24 cellular contexts compared by ENCODE assay signal in the genomic region with DNA sequence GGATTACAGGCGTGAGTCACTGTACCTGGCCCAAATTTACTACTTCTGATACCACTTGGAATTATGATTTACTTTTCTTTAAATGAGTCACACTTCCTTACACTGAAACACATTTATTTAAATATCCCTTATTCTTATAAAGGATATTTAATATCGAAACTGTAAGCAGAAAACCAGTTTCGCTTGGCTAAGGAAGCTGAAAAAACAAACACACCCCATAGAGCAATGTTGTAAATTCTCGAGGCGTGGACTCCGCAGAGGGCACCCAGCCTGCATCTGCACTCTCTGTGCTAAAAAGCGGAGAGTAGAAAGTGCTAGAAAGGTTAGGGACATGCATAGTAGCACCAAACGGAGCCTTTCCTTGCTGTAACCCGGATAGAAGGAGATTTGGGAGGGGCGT.
DNase-seq lines count a peak whose midpoint lies in the region; ATAC-seq, FAIRE-seq and TF ChIP-seq lines count a peak whose summit lies in the region.
"Had no signal": no experiment of that assay in that cellular context is flagged by ENCODE, and none has a peak within 500 bp of the region (broad histone marks: within the 10 kb centered on the region; RNA-seq: fewer than 3 reads in every experiment).

No MANE protein-coding gene starts in this region.

- H2AFZ ChIP-seq in neural progenitor cell (replicated peaks) = no peak overlapping the region
- H2AFZ ChIP-seq: GM23338 had no signal

- intact Hi-C loops in thyroid gland (cut with DNase I) (no loop called here), posterior vena cava (cut with DNase I) (no loop called here)

- peaks cover 9 to 30% of the 10 kb centered on the region in 2 donors for H3K4me1 ChIP-seq in thyroid gland
- no peaks in the 10 kb centered on the region for H3K4me1 ChIP-seq in neural progenitor cell
- H3K4me1 ChIP-seq: ascending aorta, heart left ventricle, tibial artery had no signal

- H3K4me3 ChIP-seq in MG63 = no peak overlapping the region
- H3K4me3 ChIP-seq in thyroid gland (replicated peaks in 1 of 3) = no peak overlapping the region
- H3K4me3 ChIP-seq in neural progenitor cell = no peak overlapping the region
- H3K4me3 ChIP-seq: ascending aorta, GM23338, heart left ventricle, tibial artery had no signal

- no peaks in the 10 kb centered on the region for H4K20me1 ChIP-seq in neural progenitor cell (ENCODE audit: low read depth)

- H3K4me2 ChIP-seq in neural progenitor cell = no peak overlapping the region
- H3K4me2 ChIP-seq: GM23338, SK-N-SH had no signal

- no peak overlapping the region for H3K9ac ChIP-seq in neural progenitor cell
- H3K9ac ChIP-seq: SK-N-SH had no signal

- in situ Hi-C loops in KBM-7 (cut with MboI; ENCODE audit: low pct_unique_long_range_greater_than_20kb, low sequenced_read_pairs) = no loop called here

- no peak for ATAC-seq in GM21423 (IDR thresholded peaks at IDR 0.05; ENCODE audit: unreplicated experiment)
- ATAC-seq: GM23338, heart left ventricle, Panc1 had no signal

- no peaks in the 10 kb centered on the region for H3K27me3 ChIP-seq in MG63
- no peaks in the 10 kb centered on the region for H3K27me3 ChIP-seq in thyroid gland
- H3K27me3 ChIP-seq in neural progenitor cell = no peaks in the 10 kb centered on the region
- H3K27me3 ChIP-seq: ascending aorta, heart left ventricle had no signal

- DNase-seq in MG63 (peak; percentile 49), kidney tubule cell (ENCODE audit: low spot score) (peak; percentile 28), thyroid gland (peak in 1 of 2 donors; percentile 52), neural progenitor cell (ENCODE audit: low spot score) (no peak), posterior vena cava (ENCODE audit: low spot score) (no peak), KBM-7 (no peak)
- DNase-seq: activated CD4-positive, alpha-beta T cell treated with anti-CD3 and anti-CD28 coated beads, Interleukin-2, amount 10 ng/mL, durations not matched to agents 7 days and 5 days; effector CD8-positive, alpha-beta T cell; heart left ventricle; NCI-H1417 treated with DMSO at 0.1 percent for 48 hours; NCI-H2107; NCI-H446 treated with DMSO at 0.1 percent for 48 hours; SK-N-SH; stimulated activated CD4-positive, alpha-beta T cell treated with anti-CD3 and anti-CD28 coated beads, Interleukin-4, amount 100 ng/mL, for 1 hour; tibial artery had no signal

- no peaks in the 10 kb centered on the region for H3K4me1 Mint-ChIP-seq in neural progenitor cell
- H3K4me1 Mint-ChIP-seq: activated CD4-positive, alpha-beta T cell treated with anti-CD3 and anti-CD28 coated beads, Interleukin-2, amount 10 ng/mL, durations not matched to agents 7 days and 5 days; central memory CD8-positive, alpha-beta T cell had no signal

- H3K9me3 Mint-ChIP-seq in neural progenitor cell = no peaks in the 10 kb centered on the region
- H3K9me3 Mint-ChIP-seq: activated CD4-positive, alpha-beta T cell treated with anti-CD3 and anti-CD28 coated beads, Interleukin-2, amount 10 ng/mL, durations not matched to agents 7 days and 5 days; central memory CD8-positive, alpha-beta T cell; GM23338; stimulated activated naive CD8-positive, alpha-beta T cell treated with anti-CD3 and anti-CD28 coated beads, Interleukin-15, Interleukin-2, amounts not matched to agents 100 ng/mL and 50 ng/mL, for 24 hours had no signal

- no peaks in the 10 kb centered on the region for H3K36me3 Mint-ChIP-seq in neural progenitor cell
- H3K36me3 Mint-ChIP-seq: activated naive CD8-positive, alpha-beta T cell had no signal

- H3K27ac Mint-ChIP-seq in neural progenitor cell = no peak overlapping the region
- H3K27ac Mint-ChIP-seq: activated CD4-positive, alpha-beta T cell treated with anti-CD3 and anti-CD28 coated beads, Interleukin-2, amount 10 ng/mL, durations not matched to agents 7 days and 5 days; activated naive CD8-positive, alpha-beta T cell; GM23338; stimulated activated naive CD8-positive, alpha-beta T cell treated with anti-CD3 and anti-CD28 coated beads, Interleukin-15, Interleukin-2, amounts not matched to agents 100 ng/mL and 50 ng/mL, for 24 hours had no signal

- no peak overlapping the region for H3K4me3 Mint-ChIP-seq in neural progenitor cell
- H3K4me3 Mint-ChIP-seq: activated CD4-positive, alpha-beta T cell treated with anti-CD3 and anti-CD28 coated beads, Interleukin-2, amount 10 ng/mL, durations not matched to agents 7 days and 5 days; activated naive CD8-positive, alpha-beta T cell; central memory CD8-positive, alpha-beta T cell; GM23338; stimulated activated naive CD8-positive, alpha-beta T cell treated with anti-CD3 and anti-CD28 coated beads, Interleukin-15, Interleukin-2, amounts not matched to agents 100 ng/mL and 50 ng/mL, for 24 hours had no signal

- H3K9me3 ChIP-seq in MG63 (no peaks in the 10 kb centered on the region), thyroid gland (no peaks in the 10 kb centered on the region), neural progenitor cell (ENCODE audit: low read depth) (no peaks in the 10 kb centered on the region)
- H3K9me3 ChIP-seq: ascending aorta, heart left ventricle, SK-N-SH, tibial artery had no signal

- FAIRE-seq in colon (lab: Jason Lieb, UNC) = peak; percentile 33

- H3K79me2 ChIP-seq in neural progenitor cell (ENCODE audit: low read depth) = no peaks in the 10 kb centered on the region

- H3K36me3 ChIP-seq in MG63 (no peaks in the 10 kb centered on the region), thyroid gland (no peaks in the 10 kb centered on the region), neural progenitor cell (no peaks in the 10 kb centered on the region)
- H3K36me3 ChIP-seq: ascending aorta, tibial artery had no signal

- peaks cover 5% of the 10 kb centered on the region for H3K27me3 Mint-ChIP-seq in neural progenitor cell (ENCODE audit: insufficient read depth, low read depth)
- H3K27me3 Mint-ChIP-seq: activated CD4-positive, alpha-beta T cell treated with anti-CD3 and anti-CD28 coated beads, Interleukin-2, amount 10 ng/mL, durations not matched to agents 7 days and 5 days; activated naive CD8-positive, alpha-beta T cell; central memory CD8-positive, alpha-beta T cell; stimulated activated naive CD8-positive, alpha-beta T cell treated with anti-CD3 and anti-CD28 coated beads, Interleukin-15, Interleukin-2, amounts not matched to agents 100 ng/mL and 50 ng/mL, for 24 hours had no signal

- H3F3A ChIP-seq in neural progenitor cell (ENCODE audit: low read depth) = no peaks in the 10 kb centered on the region

- 62 to 68% methylated on average over 10 of the region's 10 CpGs for WGBS in thyroid gland, 2 donors

- TF ChIP-seq CTCF in thyroid gland (IDR thresholded peaks at IDR 0.05) (no peak), neural progenitor cell (IDR thresholded peaks at IDR 0.05) (no peak)

- H3K27ac ChIP-seq in thyroid gland = peak overlapping the region; percentile 58 to 71 (median 68)
- no peak overlapping the region for H3K27ac ChIP-seq in neural progenitor cell
- H3K27ac ChIP-seq: ascending aorta, heart left ventricle, tibial artery, VCaP had no signal

- no peak for TF ChIP-seq POLR2A in thyroid gland (IDR thresholded peaks at IDR 0.05)

Comparison
In these comparisons a context has a peak if more than half of its experiments do, and no peak if none do; other contexts are left out.
1. DNase-seq: peak in MG63 (single experiment) and kidney tubule cell (single experiment); none in neural progenitor cell (single experiment), posterior vena cava (single experiment) and KBM-7 (single experiment).